ENCODE assay signal across 29 cellular contexts in genomic region chr21:35711213-35711612, GRCh38.
"Had no signal": no experiment of that assay in that cellular context is flagged by ENCODE, and none has a peak within 500 bp of the region (broad histone marks: within the 10 kb centered on the region; RNA-seq: fewer than 3 reads in every experiment).

No MANE protein-coding gene starts in this region.

- H3K4me3 ChIP-seq: MG63, Peyer's patch, SJCRH30, SK-N-MC had no signal

- H3K9me3 ChIP-seq: MG63, Peyer's patch, SJCRH30 had no signal

- H3K36me3 ChIP-seq: MG63, Peyer's patch, SJCRH30 had no signal

- H3K27me3 ChIP-seq: MG63, Peyer's patch, SJCRH30 had no signal

- H3K4me1 ChIP-seq: Peyer's patch had no signal

- H3K27ac ChIP-seq: Peyer's patch, SJCRH30, SK-N-MC had no signal

- DNase-seq: Kasumi-1, MG63, MV-4-11, NCI-H1092, NCI-H1105, NCI-H1417 treated with DMSO at 0.1 percent for 48 hours, NCI-H1436 treated with DMSO at 0.1 percent for 48 hours, NCI-H1694 treated with DMSO at 0.1 percent for 48 hours, NCI-H187 treated with DMSO at 0.1 percent for 48 hours, NCI-H2029, NCI-H2081 treated with DMSO at 0.1 percent for 48 hours, NCI-H2107, NCI-H2171, NCI-H226, NCI-H446 treated with DMSO at 0.1 percent for 48 hours, NCI-H510A, NCI-H69, NCI-H748 treated with DMSO at 0.1 percent for 48 hours, NCI-H82, OCI-M1, PC-3, Peyer's patch, Right ventricle myocardium superior, RPMI8226, SIG-M5, SJCRH30, T-cell had no signal

- ATAC-seq: PC-3, SK-N-SH treated with all-trans-retinoic acid at 6 μM for 48 hours, T-cell had no signal
